7 cellular contexts compared by ENCODE assay signal in the genomic region with DNA sequence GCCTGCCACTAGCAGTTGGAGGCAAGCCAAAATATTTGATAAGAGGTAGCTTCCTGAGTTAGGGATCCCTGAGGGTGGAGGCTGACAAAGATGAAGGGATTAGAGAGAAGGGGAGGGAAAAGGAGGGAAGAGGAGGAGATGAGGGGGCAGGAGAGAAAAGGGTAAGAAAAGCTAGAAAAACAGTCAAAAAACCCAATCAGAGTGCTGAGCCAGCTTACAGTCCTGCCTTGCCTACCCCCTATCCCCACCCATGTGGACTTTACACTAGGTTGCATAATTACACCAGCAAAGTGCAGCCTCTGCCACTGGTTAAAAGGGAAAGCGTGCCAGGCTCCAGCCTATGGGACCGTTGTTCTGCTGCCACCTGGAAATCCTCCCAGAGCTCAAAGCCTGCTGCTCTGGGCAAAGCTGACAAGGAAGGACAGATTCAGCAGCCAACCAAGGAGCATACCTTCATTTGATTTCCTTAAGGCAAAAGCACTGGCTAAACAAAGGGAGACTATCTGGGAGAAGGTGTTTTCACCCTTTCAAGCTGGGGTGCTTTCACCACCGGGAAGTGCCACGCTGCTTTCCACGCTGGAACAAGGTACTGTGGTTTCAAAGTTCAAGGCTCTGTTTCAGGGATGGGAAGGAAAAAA. TPM values are rescaled to one million over a fixed set of nuclear protein-coding genes. Genes with fewer than 3 reads are reported as not detected.
DNase-seq lines count a peak whose midpoint lies in the region; ATAC-seq lines count a peak whose summit lies in the region.

No MANE protein-coding gene starts in this region.

- ATAC-seq in esophagus mucosa (peak; percentile 17), GM18867 (IDR thresholded peaks at IDR 0.05; ENCODE audit: unreplicated experiment) (no peak), GM21515 (IDR thresholded peaks at IDR 0.05; ENCODE audit: unreplicated experiment) (no peak), HG03460 (IDR thresholded peaks at IDR 0.05; ENCODE audit: unreplicated experiment) (no peak)

- DNase-seq in M059J (ENCODE audit: low read depth) (peak; percentile 55), OCI-M1 (lab: John Stamatoyannopoulos, UW) (peak; percentile 83), nucleus accumbens (lab: John Stamatoyannopoulos, UW) (peak in 35 of 56 donors; percentile 5 to 63 (median 36))

RNA-seq across cellular contexts. Expression of a gene that starts 3.9 kb away (rescaled TPM):
- 15.2 and 21.8 TPM in 2 replicates for total RNA-seq in M059J (2014; rRNA removed; shearing (Covaris generic))
- total RNA-seq in esophagus mucosa: 49.2 TPM

RNA-seq across cellular contexts. Expression of a gene that starts 28.5 kb away (rescaled TPM):
- total RNA-seq in M059J (2014; rRNA removed; shearing (Covaris generic)): 7.2 and 14.1 TPM in 2 replicates
- 7.1 TPM for total RNA-seq in esophagus mucosa
